ENCODE assay signal across 12 cellular contexts in the genomic region with DNA sequence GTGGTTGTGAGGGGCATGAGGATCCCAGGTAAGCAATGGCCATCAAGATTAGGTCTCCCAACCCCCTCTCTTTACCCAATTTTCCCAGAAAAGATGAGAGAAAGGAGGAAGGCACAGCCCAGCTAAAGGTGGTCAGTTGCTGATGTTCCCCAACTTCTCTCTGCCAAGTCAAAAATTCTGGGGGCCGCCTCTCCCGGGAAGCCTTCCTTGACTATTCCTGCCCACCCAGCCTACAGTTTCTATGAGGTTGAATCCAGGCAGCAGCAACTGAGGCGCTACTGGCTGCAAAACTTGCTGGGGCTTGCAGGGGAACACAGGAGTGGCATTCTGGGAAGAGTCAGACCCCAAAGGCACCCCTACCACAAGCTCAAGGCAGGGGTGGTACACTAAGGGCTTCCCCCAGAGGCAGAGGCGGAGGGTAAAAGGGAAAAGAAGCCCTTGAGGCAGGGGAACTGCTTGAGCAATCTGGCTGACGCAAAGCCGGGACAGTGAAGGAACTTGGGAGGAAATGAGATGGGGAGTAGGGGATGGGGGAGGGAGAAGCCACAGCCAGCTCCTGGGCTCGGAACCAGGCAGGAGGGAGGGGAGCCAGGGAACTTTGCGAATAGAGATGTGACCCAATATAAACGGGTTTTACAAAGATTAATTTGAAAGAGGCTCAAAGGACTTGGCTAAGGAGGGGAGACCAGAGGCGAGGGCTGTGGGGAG. TPM values are rescaled to one million over a fixed set of nuclear protein-coding genes. Genes with fewer than 3 reads are reported as not detected.
A peak's percentile ranks its signal among the peaks of the same experiment; 100 is the strongest.
DNase-seq lines count a peak whose midpoint lies in the region; ATAC-seq and TF ChIP-seq lines count a peak whose summit lies in the region.
"Had no signal": no experiment of that assay in that cellular context is flagged by ENCODE, and none has a peak within 500 bp of the region (broad histone marks: within the 10 kb centered on the region; RNA-seq: fewer than 3 reads in every experiment).

No MANE protein-coding gene starts in this region.

- H3K4me3 ChIP-seq in RWPE2 (ENCODE audit: severe bottlenecking) (no peak overlapping the region), fibroblast of lung (replicated peaks in 1 of 4; ENCODE audit: control extremely low read depth in 1 of 4, insufficient read depth in 1 of 4, low read depth in 3 of 4, low read length in 4 of 4) (no peak overlapping the region), neural cell (ENCODE audit: low read length) (peak overlapping the region; percentile 66)

- TF ChIP-seq CTCF in RWPE2 (IDR thresholded peaks at IDR 0.05; ENCODE audit: poor library complexity, severe bottlenecking) = no peak
- no peak for TF ChIP-seq CTCF in fibroblast of lung (conservative IDR thresholded peaks at IDR 0.05 in 1 of 2, IDR thresholded peaks at IDR 0.05 in 1 of 2; ENCODE audit: low read depth in 1 of 2, low read length in 2 of 2)
- no peak for TF ChIP-seq CTCF in neural cell (IDR thresholded peaks at IDR 0.05; ENCODE audit: poor library complexity, severe bottlenecking)

- H2AFZ ChIP-seq in fibroblast of lung (ENCODE audit: low read length) = no peak overlapping the region
- H2AFZ ChIP-seq in neural cell (ENCODE audit: low read depth, low read length) = no peak overlapping the region

- H3K9me3 ChIP-seq in RWPE2 (ENCODE audit: severe bottlenecking) = no peaks in the 10 kb centered on the region
- H3K9me3 ChIP-seq in fibroblast of lung (ENCODE audit: control insufficient read depth, insufficient read depth, low read depth, low read length) = no peaks in the 10 kb centered on the region
- peaks cover 14% of the 10 kb centered on the region for H3K9me3 ChIP-seq in neural cell (ENCODE audit: low read length)

- no peaks in the 10 kb centered on the region for H3K36me3 Mint-ChIP-seq in activated T-cell treated with anti-CD3 and anti-CD28 coated beads, Interleukin-2, amount 50 U/mL, for 72 hours (ENCODE audit: insufficient read depth in 2 of 2)
- H3K36me3 Mint-ChIP-seq: CD4-positive, CD25-positive, alpha-beta regulatory T cell had no signal

- DNase-seq in AG08396 (ENCODE audit: low spot score) (peak; percentile 83), RWPE2 (ENCODE audit: low spot score) (no peak), fibroblast of lung (ENCODE audit: low read depth in 2 of 2) (peak; percentile 72 to 93), hepatic stellate cell (ENCODE audit: low spot score) (no peak)
- no peak for DNase-seq in activated T-cell treated with anti-CD3 and anti-CD28 coated beads, Interleukin-2, amount 50 U/mL, for 72 hours
- DNase-seq: activated naive CD8-positive, alpha-beta T cell treated with anti-CD3 and anti-CD28 coated beads, Interleukin-2, amount 10 ng/mL, durations not matched to agents 7 days and 5 days; CD4-positive, CD25-positive, alpha-beta regulatory T cell; NCI-H1436 treated with DMSO at 0.1 percent for 48 hours; T-helper 9 cell had no signal

- no peak for TF ChIP-seq EP300 in neural cell (conservative IDR thresholded peaks at IDR 0.05; ENCODE audit: poor library complexity, severe bottlenecking)

- H3K27ac ChIP-seq in RWPE2 (ENCODE audit: poor library complexity, severe bottlenecking) = peak overlapping the region; percentile 10
- no peak overlapping the region for H3K27ac ChIP-seq in fibroblast of lung (ENCODE audit: insufficient read depth, low read length)
- H3K27ac ChIP-seq in neural cell (ENCODE audit: low read length) = peak overlapping the region; percentile 100

- H3K36me3 ChIP-seq in RWPE2 (ENCODE audit: low read depth) (peaks cover 15% of the 10 kb centered on the region), fibroblast of lung (ENCODE audit: control insufficient read depth, insufficient read depth, low read length) (peaks cover 4% of the 10 kb centered on the region), neural cell (ENCODE audit: insufficient read depth, low read length) (peaks cover 16% of the 10 kb centered on the region)

- no peak overlapping the region for H3K4me3 Mint-ChIP-seq in activated T-cell treated with anti-CD3 and anti-CD28 coated beads, Interleukin-2, amount 50 U/mL, for 72 hours
- H3K4me3 Mint-ChIP-seq: activated naive CD8-positive, alpha-beta T cell treated with anti-CD3 and anti-CD28 coated beads, Interleukin-2, amount 10 ng/mL, durations not matched to agents 7 days and 5 days; CD4-positive, CD25-positive, alpha-beta regulatory T cell had no signal

- TF ChIP-seq RAD21 in neural cell (conservative IDR thresholded peaks at IDR 0.05) = no peak

- peaks cover 39% of the 10 kb centered on the region for H3K27me3 Mint-ChIP-seq in activated T-cell treated with anti-CD3 and anti-CD28 coated beads, Interleukin-2, amount 50 U/mL, for 72 hours (ENCODE audit: low read depth)

- H3K4me2 ChIP-seq in fibroblast of lung (ENCODE audit: extremely low read depth, insufficient read depth, low read length) (no peak overlapping the region), neural cell (ENCODE audit: low read length) (peak overlapping the region; percentile 98)

- no peaks in the 10 kb centered on the region for H3K4me1 Mint-ChIP-seq in activated T-cell treated with anti-CD3 and anti-CD28 coated beads, Interleukin-2, amount 50 U/mL, for 72 hours (ENCODE audit: low read depth)
- H3K4me1 Mint-ChIP-seq: activated naive CD8-positive, alpha-beta T cell treated with anti-CD3 and anti-CD28 coated beads, Interleukin-2, amount 10 ng/mL, durations not matched to agents 7 days and 5 days had no signal

- H3K79me2 ChIP-seq in fibroblast of lung (ENCODE audit: control insufficient read depth, insufficient read depth, low read length) (no peaks in the 10 kb centered on the region), neural cell (replicated peaks; ENCODE audit: insufficient read depth, low read length) (peaks cover 68% of the 10 kb centered on the region)

- no peaks in the 10 kb centered on the region for H4K20me1 ChIP-seq in fibroblast of lung (ENCODE audit: control insufficient read depth, extremely low read depth, insufficient read depth, low read length)
- no peaks in the 10 kb centered on the region for H4K20me1 ChIP-seq in neural cell (ENCODE audit: insufficient read depth)

- H3K27ac Mint-ChIP-seq in activated T-cell treated with anti-CD3 and anti-CD28 coated beads, Interleukin-2, amount 50 U/mL, for 72 hours = no peak overlapping the region
- H3K27ac Mint-ChIP-seq: activated naive CD8-positive, alpha-beta T cell treated with anti-CD3 and anti-CD28 coated beads, Interleukin-2, amount 10 ng/mL, durations not matched to agents 7 days and 5 days; CD4-positive, CD25-positive, alpha-beta regulatory T cell had no signal

- H3K9me2 ChIP-seq in neural cell (ENCODE audit: insufficient read depth, low read length) = no peaks in the 10 kb centered on the region

- ATAC-seq in RWPE2 (ENCODE audit: low read depth) (peak; percentile 55), GM19324 (IDR thresholded peaks at IDR 0.05; ENCODE audit: low FRiP score, unreplicated experiment) (no peak), GM21423 (IDR thresholded peaks at IDR 0.05; ENCODE audit: unreplicated experiment) (no peak)
- ATAC-seq in activated T-cell treated with anti-CD3 and anti-CD28 coated beads, Interleukin-2, amount 50 U/mL, for 72 hours (replicated peaks in 1 of 2) = no peak

- H3K4me1 ChIP-seq in RWPE2 (ENCODE audit: insufficient read depth, poor library complexity, severe bottlenecking) (peaks cover 25% of the 10 kb centered on the region), fibroblast of lung (ENCODE audit: control insufficient read depth, extremely low read depth, insufficient read depth, low read length) (no peaks in the 10 kb centered on the region)

- H3K27me3 ChIP-seq in RWPE2 (ENCODE audit: insufficient read depth, poor library complexity, severe bottlenecking) (no peaks in the 10 kb centered on the region), fibroblast of lung (ENCODE audit: control insufficient read depth, insufficient read depth, low read length) (no peaks in the 10 kb centered on the region), neural cell (ENCODE audit: insufficient read depth, low read depth, low read length) (no peaks in the 10 kb centered on the region)

- no peaks in the 10 kb centered on the region for H3F3A ChIP-seq in neural cell (ENCODE audit: insufficient read depth, low read length, poor library complexity, severe bottlenecking)

- H3K9ac ChIP-seq in fibroblast of lung (ENCODE audit: insufficient read depth, low read length) (no peak overlapping the region), neural cell (ENCODE audit: low read length) (peak overlapping the region; percentile 94)

- H3K9me3 Mint-ChIP-seq in activated T-cell treated with anti-CD3 and anti-CD28 coated beads, Interleukin-2, amount 50 U/mL, for 72 hours = no peaks in the 10 kb centered on the region
- H3K9me3 Mint-ChIP-seq: CD4-positive, CD25-positive, alpha-beta regulatory T cell had no signal

TF ChIP-seq in neural cell, 6 proteins besides CTCF, POLR2A, EP300 and RAD21 (continues in another document):
- TF ChIP-seq MXI1 (conservative IDR thresholded peaks at IDR 0.05; ENCODE audit: poor library complexity, severe bottlenecking) (no peak), TAF1 (IDR thresholded peaks at IDR 0.05; ENCODE audit: low read depth) (no peak), POLR2AphosphoS5 (IDR thresholded peaks at IDR 0.05) (no peak)

RNA-seq across cellular contexts. Expression of gene SDC3, which starts 31.2 kb away (rescaled TPM):
- total RNA-seq in fibroblast of lung = 25.9 and 32.9 TPM in 2 replicates
- polyA plus RNA-seq in fibroblast of lung (13.7 and 16.2 TPM in 2 replicates), neural cell (55.2 and 79.5 TPM in 2 replicates)
- 64.6 and 85.2 TPM in 2 replicates for polyA plus RNA-seq in fibroblast of lung (2012)
- polyA minus RNA-seq in fibroblast of lung (ENCODE audit: low replicate concordance) (88.7 and 132 TPM in 2 replicates), neural cell (142 and 179 TPM in 2 replicates)
- under 1 TPM; 0.12 to 0.25 TPM for total RNA-seq in activated T-cell treated with anti-CD3 and anti-CD28 coated beads, Interleukin-2, amount 50 U/mL, for 72 hours
- polyA plus RNA-seq: CD4-positive, CD25-positive, alpha-beta regulatory T cell had no signal

Comparison
In these comparisons a context has a peak if more than half of its experiments do, and no peak if none do; other contexts are left out.
1. DNase-seq: peak in AG08396 (single experiment) and fibroblast of lung (2 of 2); none in RWPE2 (single experiment), activated T-cell treated with anti-CD3 and anti-CD28 coated beads, Interleukin-2, amount 50 U/mL, for 72 hours (0 of 2) and hepatic stellate cell (single experiment).
2. RNA of gene SDC3, which starts 31.2 kb away (total RNA-seq): 25.9 to 32.9 TPM in fibroblast of lung; 0.12 to 0.25 TPM in activated T-cell treated with anti-CD3 and anti-CD28 coated beads, Interleukin-2, amount 50 U/mL, for 72 hours; every median in the first group is over 10 times any median in the second.